ENCODE assay signal across 8 cellular contexts in genomic region chrX:55057691-55058249, GRCh38. TPM values are rescaled to one million over a fixed set of nuclear protein-coding genes. Genes with fewer than 3 reads are reported as not detected.
A peak's percentile ranks its signal among the peaks of the same experiment; 100 is the strongest.
DNase-seq lines count a peak whose midpoint lies in the region; ATAC-seq and TF ChIP-seq lines count a peak whose summit lies in the region.

No MANE protein-coding gene starts in this region.

- peak overlapping the region; percentile 64 to 84 (median 78) for H3K4me3 Mint-ChIP-seq in naive thymus-derived CD8-positive, alpha-beta T cell

- peaks cover 0 to 4% (median 0%) of the 10 kb centered on the region in 9 donors for H3K9me3 Mint-ChIP-seq in naive thymus-derived CD8-positive, alpha-beta T cell

- peak overlapping the region in 9 of 10 donors; percentile 41 to 95 (median 78) for H3K27ac Mint-ChIP-seq in naive thymus-derived CD8-positive, alpha-beta T cell

- no peak overlapping the region for H3K4me3 ChIP-seq in epithelial cell of proximal tubule (ENCODE audit: low read depth, low read length)

- peak; percentile 73 for TF ChIP-seq CTCF in epithelial cell of proximal tubule (conservative IDR thresholded peaks at IDR 0.05; ENCODE audit: low read depth, low read length)

- POLR2A ChIA-PET in naive thymus-derived CD8-positive, alpha-beta T cell (lab: Charles Lee) = interaction anchor here (1.1 kb wide), 1 partner anchor 418 kb away, joined by 4 read pairs; no protein-coding TSS in a partner anchor

- peak; percentile 58 for ATAC-seq in GM18520 (IDR thresholded peaks at IDR 0.05; ENCODE audit: unreplicated experiment)
- peak; percentile 36 to 69 for ATAC-seq in naive thymus-derived CD8-positive, alpha-beta T cell
- ATAC-seq in HG03457 (IDR thresholded peaks at IDR 0.05; ENCODE audit: unreplicated experiment) = no peak
- no peak for ATAC-seq in GM21423 (IDR thresholded peaks at IDR 0.05; ENCODE audit: unreplicated experiment)

- H3K27me3 Mint-ChIP-seq in naive thymus-derived CD8-positive, alpha-beta T cell = no peaks in the 10 kb centered on the region

- peaks cover 0 to 2% (median 0%) of the 10 kb centered on the region in 3 donors for H3K36me3 Mint-ChIP-seq in naive thymus-derived CD8-positive, alpha-beta T cell

- peaks cover 1 to 21% (median 14%) of the 10 kb centered on the region in 4 donors for H3K4me1 Mint-ChIP-seq in naive thymus-derived CD8-positive, alpha-beta T cell

- DNase-seq in COLO668 (lab: John Stamatoyannopoulos, UW; ENCODE audit: unreplicated experiment) = peak; percentile 1
- DNase-seq in NAMALWA (ENCODE audit: low spot score) = peak; percentile 51
- peak; percentile 3 to 45 for DNase-seq in activated CD4-positive, alpha-beta T cell treated with anti-CD3 and anti-CD28 coated beads for 4 hours
- DNase-seq in epithelial cell of proximal tubule (ENCODE audit: low read depth) = no peak
- DNase-seq in naive thymus-derived CD8-positive, alpha-beta T cell = peak in 9 of 10 donors; percentile 1 to 53 (median 25)

RNA-seq across cellular contexts. Expression of gene PAGE2B, which starts 17.1 kb away (rescaled TPM):
- total RNA-seq in epithelial cell of proximal tubule = not detected in 2 replicates
- under 1 TPM in 1 of 2 experiments, not detected in 1; 0.99 TPM for total RNA-seq in naive thymus-derived CD8-positive, alpha-beta T cell
- polyA plus RNA-seq in naive thymus-derived CD8-positive, alpha-beta T cell = not detected

RNA-seq across cellular contexts. Expression of gene ALAS2, which starts 27.0 kb away (rescaled TPM):
- not detected in 2 replicates for total RNA-seq in epithelial cell of proximal tubule
- total RNA-seq in naive thymus-derived CD8-positive, alpha-beta T cell = not detected
- not detected for polyA plus RNA-seq in naive thymus-derived CD8-positive, alpha-beta T cell

RNA-seq across cellular contexts. Expression of gene PAGE2, which starts 31.0 kb away (rescaled TPM):
- total RNA-seq in epithelial cell of proximal tubule = not detected in 2 replicates
- total RNA-seq in naive thymus-derived CD8-positive, alpha-beta T cell = not detected
- polyA plus RNA-seq in naive thymus-derived CD8-positive, alpha-beta T cell = not detected

RNA-seq across cellular contexts. Expression of gene APEX2, which starts 57.6 kb away (rescaled TPM):
- total RNA-seq in epithelial cell of proximal tubule = 17.0 and 25.0 TPM in 2 replicates
- total RNA-seq in naive thymus-derived CD8-positive, alpha-beta T cell = 10 to 100 TPM; 13.5 to 14.0 TPM
- polyA plus RNA-seq in naive thymus-derived CD8-positive, alpha-beta T cell = 10 to 100 TPM; 20.4 to 21.6 (median 21.2) TPM

Comparison
In these comparisons a context has a peak if more than half of its experiments do, and no peak if none do; other contexts are left out.
1. ATAC-seq: peak in GM18520 (single experiment) and naive thymus-derived CD8-positive, alpha-beta T cell (2 of 2); none in HG03457 (single experiment) and GM21423 (single experiment).